Comparison of ENCODE assay signal across 8 cellular contexts in genomic region chr3:11847035-11847394, GRCh38. TPM values are rescaled to one million over a fixed set of nuclear protein-coding genes. Genes with fewer than 3 reads are reported as not detected.
DNase-seq lines count a peak whose midpoint lies in the region; ATAC-seq and TF ChIP-seq lines count a peak whose summit lies in the region.

No MANE protein-coding gene starts in this region.

- no peak for DNase-seq in SK-N-MC (ENCODE audit: low read depth, low spot score)
- no peak for DNase-seq in fibroblast of pulmonary artery (ENCODE audit: low read depth)
- no peak for DNase-seq in skeletal muscle cell (ENCODE audit: low read depth)
- DNase-seq in stimulated activated CD4-positive, alpha-beta T cell treated with anti-CD3 and anti-CD28 coated beads, Interleukin-2, amount 100 ng/mL, for 24 hours, result no peak
- DNase-seq in mucosa of gallbladder (ENCODE audit: low spot score), result no peak

- H3K9ac ChIP-seq in SK-N-MC (ENCODE audit: insufficient read length), result peak overlapping the region; percentile 57

- peaks cover 6% of the 10 kb centered on the region; the same call in 1 of the 2 replicates for H3K36me3 ChIP-seq in SK-N-MC (ENCODE audit: insufficient read depth, low read length)

- no peak for TF ChIP-seq CTCF in fibroblast of pulmonary artery (IDR thresholded peaks at IDR 0.05; ENCODE audit: low read length, missing control alignments)

- H3K27ac ChIP-seq in SK-N-MC, result no peak overlapping the region

- ATAC-seq in GM19395 (IDR thresholded peaks at IDR 0.05; ENCODE audit: unreplicated experiment) (peak; percentile 23), GM19328 (IDR thresholded peaks at IDR 0.05; ENCODE audit: unreplicated experiment) (no peak), GM21737 (IDR thresholded peaks at IDR 0.05; ENCODE audit: unreplicated experiment) (no peak)

- H3K4me3 ChIP-seq in SK-N-MC, result peak overlapping the region; percentile 90
- H3K4me3 ChIP-seq in fibroblast of pulmonary artery (replicated peaks; ENCODE audit: low read depth, low read length), result peak overlapping the region; percentile 99
- peak overlapping the region; percentile 98 for H3K4me3 ChIP-seq in skeletal muscle cell (ENCODE audit: low read depth, low read length)

- H3K9me3 ChIP-seq in SK-N-MC (ENCODE audit: low read depth, low read length), result no peaks in the 10 kb centered on the region

RNA-seq across cellular contexts. Expression of gene TAMM41, which starts 0.3 kb away (rescaled TPM):
- total RNA-seq in mucosa of gallbladder, result 17.5 TPM
